ENCODE assay signal across 8 cellular contexts in genomic region chr19:36214388-36215275, GRCh38. TPM values are rescaled to one million over a fixed set of nuclear protein-coding genes. Genes with fewer than 3 reads are reported as not detected.
A peak's percentile ranks its signal among the peaks of the same experiment; 100 is the strongest.
DNase-seq lines count a peak whose midpoint lies in the region; ATAC-seq and TF ChIP-seq lines count a peak whose summit lies in the region.

ZNF146 (plus strand) TSS chr19:36215106; CDS start chr19:36236441, 21,335 bp downstream.
ZNF565 (minus strand) TSS chr19:36214665; CDS start chr19:36201985, 12,680 bp downstream.

- no peaks in the 10 kb centered on the region for H3K9me3 ChIP-seq in CD4-positive, alpha-beta memory T cell (ENCODE audit: control insufficient read depth in 1 of 2, low read length in 2 of 2)
- no peaks in the 10 kb centered on the region for H3K9me3 ChIP-seq in right lobe of liver

- peaks cover 8 to 11% of the 10 kb centered on the region in 2 donors for H3K36me3 Mint-ChIP-seq in CD4-positive, alpha-beta memory T cell

- intact Hi-C loops in CD4-positive, alpha-beta memory T cell (cut with micrococcal nuclease), result loop anchor here (1.0 to 10.0 kb wide), 16 partner anchors 74 to 1692 kb away; partner anchors contain the start of genes CAPNS1, SIPA1L3, THAP8 and WDR62
- intact Hi-C loops in right lobe of liver (cut with DNase I), result no loop called here

- no peaks in the 10 kb centered on the region for H3K27me3 ChIP-seq in CD4-positive, alpha-beta memory T cell (ENCODE audit: insufficient read depth, low read length)
- H3K27me3 ChIP-seq in right lobe of liver, result no peaks in the 10 kb centered on the region

- H3K9me3 Mint-ChIP-seq in CD4-positive, alpha-beta memory T cell, result no peaks in the 10 kb centered on the region

- POLR2A ChIA-PET in CD4-positive, alpha-beta memory T cell (lab: Charles Lee; ENCODE audit: partially characterized antibody), result interaction anchor here (0.6 to 2.3 kb wide), 35 partner anchors 10 to 1441 kb away, joined by 3 to 29 read pairs (median 5); partner anchors contain the start of genes ALKBH6, CAPNS1, GRAMD1A and LIN37

- peak; percentile 91 for ATAC-seq in GM19452 (IDR thresholded peaks at IDR 0.05; ENCODE audit: unreplicated experiment)
- ATAC-seq in HG03571 (IDR thresholded peaks at IDR 0.05; ENCODE audit: unreplicated experiment), result peak; percentile 90
- ATAC-seq in right lobe of liver, result peak; percentile 94 to 97 (median 96)

- H3K4me3 Mint-ChIP-seq in CD4-positive, alpha-beta memory T cell, result no peak within 1 kb of the TSS

- peaks cover 7% of the 10 kb centered on the region for H3K36me3 ChIP-seq in CD4-positive, alpha-beta memory T cell (ENCODE audit: insufficient read depth, low read length)
- peaks cover 0 to 6% (median 0%) of the 10 kb centered on the region in 4 donors for H3K36me3 ChIP-seq in right lobe of liver

- peaks cover 35% of the 10 kb centered on the region for H3K4me1 ChIP-seq in CD4-positive, alpha-beta memory T cell (ENCODE audit: insufficient read depth, low read length)
- H3K4me1 ChIP-seq in right lobe of liver, result peaks cover 0 to 5% (median 2%) of the 10 kb centered on the region in 4 donors

- peak within 1 kb of the TSS; percentile 76 to 98 for H3K4me3 ChIP-seq in CD4-positive, alpha-beta memory T cell (ENCODE audit: low read length in 2 of 2)
- H3K4me3 ChIP-seq in right lobe of liver, result peak within 1 kb of the TSS; percentile 69 to 83 (median 81)

- peak in 1 of 4 donors; percentile 26 for TF ChIP-seq CTCF in right lobe of liver (IDR thresholded peaks at IDR 0.05)

- TF ChIP-seq POLR2A in right lobe of liver (IDR thresholded peaks at IDR 0.05), result peak; percentile 82

- no peak within 1 kb of the TSS for H3K27ac Mint-ChIP-seq in CD4-positive, alpha-beta memory T cell

- H3K27ac ChIP-seq in CD4-positive, alpha-beta memory T cell (ENCODE audit: low read depth, low read length), result peak within 1 kb of the TSS; percentile 96
- H3K27ac ChIP-seq in right lobe of liver, result peak within 1 kb of the TSS; percentile 90 to 94 (median 94)

- CTCF ChIA-PET in CD4-positive, alpha-beta memory T cell (lab: Charles Lee; ENCODE audit: partially characterized antibody), result interaction anchor here (1.2 to 1.4 kb wide), 3 partner anchors 11 to 275 kb away, joined by 3 to 7 read pairs (median 4); partner anchors contain the start of gene ZNF566

- DNase-seq in CD4-positive, alpha-beta memory T cell, result peak; percentile 96 to 98 (median 97)
- DNase-seq in NCI-H774 (lab: John Stamatoyannopoulos, UW) (peak; percentile 97), ecto neural progenitor cell (ENCODE audit: low spot score) (peak; percentile 99), right lobe of liver (peak; percentile 98 to 99 (median 98))
- DNase-seq in activated CD4-positive, alpha-beta T cell treated with anti-CD3 and anti-CD28 coated beads, Interleukin-2, amount 50 U/mL, for 48 hours, result peak; percentile 98 to 99
- DNase-seq in stimulated activated CD4-positive, alpha-beta T cell treated with anti-CD3 and anti-CD28 coated beads, Interleukin-4, amount 100 ng/mL, for 24 hours, result peak; percentile 98

- H3K4me1 Mint-ChIP-seq in CD4-positive, alpha-beta memory T cell, result peaks cover 15 to 26% (median 17%) of the 10 kb centered on the region in 4 donors

- WGBS in right lobe of liver (ENCODE audit: insufficient coverage, low coverage, low lambda C conversion rate, missing lambda C conversion rate), result under 1% methylated on average over 34 of the region's 73 CpGs

- H3K27me3 Mint-ChIP-seq in CD4-positive, alpha-beta memory T cell, result no peaks in the 10 kb centered on the region

RNA-seq across cellular contexts. Expression of gene ZNF146, which starts in this region (rescaled TPM):
- 10 to 100 TPM; 74.9 to 75.7 TPM for total RNA-seq in CD4-positive, alpha-beta memory T cell
- 10 to 100 TPM; 39.1 to 84.9 TPM for polyA plus RNA-seq in CD4-positive, alpha-beta memory T cell
- 10 to 100 TPM; 16.2 to 33.0 (median 27.0) TPM for total RNA-seq in right lobe of liver

RNA-seq across cellular contexts. Expression of gene ZNF565, which starts in this region (rescaled TPM):
- total RNA-seq in CD4-positive, alpha-beta memory T cell, result 10 to 100 TPM in 1 of 2 experiments, 1 to 10 TPM in 1; 8.4 to 10.9 TPM
- polyA plus RNA-seq in CD4-positive, alpha-beta memory T cell, result 1 to 10 TPM in 1 of 2 donors, under 1 TPM in 1; 0.76 to 6.1 TPM
- 1 to 10 TPM in 5 of 6 experiments, under 1 TPM in 1; 0.37 to 3.6 (median 2.2) TPM for total RNA-seq in right lobe of liver

Comparison
In these comparisons a context has a peak if more than half of its experiments do, and no peak if none do; other contexts are left out.
1. Peak in every context shown above with its lines: DNase-seq, ATAC-seq, H3K4me3 ChIP-seq and H3K27ac ChIP-seq.